Comparison of ENCODE assay signal across 9 cellular contexts in the genomic region with DNA sequence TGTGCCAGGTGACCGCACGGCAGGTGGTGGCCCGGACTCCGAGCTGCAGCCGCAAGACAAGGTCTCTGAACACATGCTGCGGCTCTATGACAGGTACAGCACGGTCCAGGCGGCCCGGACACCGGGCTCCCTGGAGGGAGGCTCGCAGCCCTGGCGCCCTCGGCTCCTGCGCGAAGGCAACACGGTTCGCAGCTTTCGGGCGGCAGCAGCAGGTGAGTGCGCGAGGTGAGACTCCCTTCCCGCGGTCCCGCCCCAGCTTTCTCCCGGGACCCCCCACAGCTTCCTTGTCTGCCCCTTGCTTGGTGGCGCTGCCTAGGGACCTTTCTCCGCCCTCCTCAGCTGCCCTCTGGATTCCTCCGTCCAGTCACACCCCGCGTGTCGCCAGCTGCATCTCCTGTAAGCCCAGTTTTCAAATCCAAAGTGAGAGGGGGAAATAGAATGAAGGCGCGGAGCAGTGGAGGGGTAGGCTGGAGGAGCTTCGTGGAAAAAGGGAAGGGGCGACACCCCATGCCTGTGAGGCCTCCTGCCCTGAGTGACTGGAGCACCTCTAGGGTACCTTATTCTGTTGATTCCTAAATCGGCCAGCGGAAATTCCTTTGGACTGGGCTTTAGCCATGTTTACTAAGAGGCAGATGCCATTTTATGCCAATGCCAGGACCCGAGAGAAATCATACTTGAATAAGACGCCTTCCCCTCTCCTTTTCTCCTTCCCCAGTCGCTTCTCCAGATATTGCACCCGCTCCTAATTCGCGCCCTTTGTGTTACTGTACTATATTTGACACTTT. TPM values are rescaled to one million over a fixed set of nuclear protein-coding genes. Genes with fewer than 3 reads are reported as not detected.
DNase-seq lines count a peak whose midpoint lies in the region; ATAC-seq, FAIRE-seq and TF ChIP-seq lines count a peak whose summit lies in the region.
"Had no signal": no experiment of that assay in that cellular context is flagged by ENCODE, and none has a peak within 500 bp of the region (broad histone marks: within the 10 kb centered on the region; RNA-seq: fewer than 3 reads in every experiment).

No MANE protein-coding gene starts in this region.

- H3K27ac ChIP-seq in heart left ventricle = peak overlapping the region in 1 of 12 donors; percentile 78
- H3K27ac ChIP-seq in right cardiac atrium (ENCODE audit: low read length) = no peak overlapping the region
- H3K27ac ChIP-seq in mesodermal cell (ENCODE audit: low read depth, low read length, severe bottlenecking) = no peak overlapping the region
- H3K27ac ChIP-seq in urinary bladder (ENCODE audit: low read depth) = no peak overlapping the region

- H3K9me3 ChIP-seq in heart left ventricle (no peaks in the 10 kb centered on the region), right cardiac atrium (ENCODE audit: control insufficient read depth, low read length) (no peaks in the 10 kb centered on the region), adipocyte (ENCODE audit: control insufficient read depth, low read length) (no peaks in the 10 kb centered on the region), mesodermal cell (ENCODE audit: control insufficient read depth, low read length) (no peaks in the 10 kb centered on the region)

- TF ChIP-seq CTCF in heart left ventricle (IDR thresholded peaks at IDR 0.05) = no peak

- ATAC-seq in heart left ventricle = peak in 1 of 4 donors; percentile 18
- ATAC-seq in right cardiac atrium = no peak
- no peak for ATAC-seq in GM21367 (IDR thresholded peaks at IDR 0.05; ENCODE audit: unreplicated experiment)

- H3K4me1 ChIP-seq in heart left ventricle (peaks cover 0 to 19% (median 0%) of the 10 kb centered on the region in 12 donors), right cardiac atrium (ENCODE audit: control insufficient read depth, insufficient read depth, low read length) (no peaks in the 10 kb centered on the region), adipocyte (ENCODE audit: control insufficient read depth, insufficient read depth, low read length) (peaks cover 10% of the 10 kb centered on the region), mesodermal cell (ENCODE audit: control insufficient read depth, insufficient read depth, low read length, poor library complexity, severe bottlenecking) (peaks cover 7% of the 10 kb centered on the region), urinary bladder (ENCODE audit: insufficient read depth) (no peaks in the 10 kb centered on the region)

- no peak for TF ChIP-seq POLR2A in heart left ventricle (IDR thresholded peaks at IDR 0.05)

- 4 to 5% (median 5%) methylated on average over 28 to 43 of the region's 43 CpGs for WGBS in heart left ventricle, 4 donors
- 6% methylated on average over 43 of the region's 43 CpGs for WGBS in right cardiac atrium
- 2% methylated on average over 32 to 33 of the region's 43 CpGs for WGBS in mesodermal cell (ENCODE audit: insufficient coverage in 2 of 2), 2 experiments
- 3% methylated on average over 43 of the region's 43 CpGs for WGBS in urinary bladder

- H3K27me3 ChIP-seq in heart left ventricle (peaks cover 11 to 66% (median 31%) of the 10 kb centered on the region in 9 donors), right cardiac atrium (ENCODE audit: control insufficient read depth, insufficient read depth) (peaks cover 10% of the 10 kb centered on the region), adipocyte (replicated peaks; ENCODE audit: control insufficient read depth, insufficient read depth, low read length) (peaks cover 73% of the 10 kb centered on the region)

- no peaks in the 10 kb centered on the region for H3K36me3 ChIP-seq in heart left ventricle
- no peaks in the 10 kb centered on the region for H3K36me3 ChIP-seq in adipocyte (ENCODE audit: control insufficient read depth, insufficient read depth, low read length, severe bottlenecking)
- no peaks in the 10 kb centered on the region for H3K36me3 ChIP-seq in mesodermal cell (ENCODE audit: control insufficient read depth, insufficient read depth, low read length)
- no peaks in the 10 kb centered on the region for H3K36me3 ChIP-seq in urinary bladder (ENCODE audit: insufficient read depth)

- no peak for FAIRE-seq in RCC 7860 (lab: Jason Lieb, UNC)

- no peak for DNase-seq in heart left ventricle
- DNase-seq in right cardiac atrium = no peak
- DNase-seq in adipocyte (ENCODE audit: low read depth) = no peak
- DNase-seq in RCC 7860 (ENCODE audit: low spot score) = no peak
- DNase-seq in globus pallidus (ENCODE audit: low spot score) = no peak

- peak overlapping the region in 10 of 12 donors; percentile 2 to 49 (median 36) for H3K4me3 ChIP-seq in heart left ventricle
- no peak overlapping the region for H3K4me3 ChIP-seq in right cardiac atrium (ENCODE audit: low read length)
- peak overlapping the region; percentile 77 for H3K4me3 ChIP-seq in adipocyte (ENCODE audit: low read length)
- peak overlapping the region; percentile 31 for H3K4me3 ChIP-seq in mesodermal cell (ENCODE audit: extremely low read depth, insufficient read depth, low read length, poor library complexity, severe bottlenecking)
- peak overlapping the region; percentile 45 for H3K4me3 ChIP-seq in urinary bladder (ENCODE audit: low read depth, low read length)

- intact Hi-C loops in heart left ventricle (cut with DNase I) = no loop called here
- intact Hi-C loops in right cardiac atrium (cut with DNase I) = no loop called here

- H3K9ac ChIP-seq in adipocyte (ENCODE audit: low read length) = no peak overlapping the region

RNA-seq across cellular contexts. Expression of a gene that starts 1.1 kb away (rescaled TPM):
- total RNA-seq in heart left ventricle (1 to 10 TPM in 1 of 9 donors, under 1 TPM in 1, not detected in 7; 0.04 to 3.7 TPM), right cardiac atrium (not detected), urinary bladder (19.1 TPM)
- polyA plus RNA-seq in heart left ventricle (not detected), right cardiac atrium (0.02 TPM), urinary bladder (1.2 TPM)
- polyA plus RNA-seq in mesodermal cell (2013, experiment 1 of 2) = not detected
- 0.05 TPM for polyA plus RNA-seq in mesodermal cell (2013, experiment 2 of 2)
- total RNA-seq: dermis microvascular lymphatic vessel endothelial cell had no signal
